15 cellular contexts compared by ENCODE assay signal in the genomic region with DNA sequence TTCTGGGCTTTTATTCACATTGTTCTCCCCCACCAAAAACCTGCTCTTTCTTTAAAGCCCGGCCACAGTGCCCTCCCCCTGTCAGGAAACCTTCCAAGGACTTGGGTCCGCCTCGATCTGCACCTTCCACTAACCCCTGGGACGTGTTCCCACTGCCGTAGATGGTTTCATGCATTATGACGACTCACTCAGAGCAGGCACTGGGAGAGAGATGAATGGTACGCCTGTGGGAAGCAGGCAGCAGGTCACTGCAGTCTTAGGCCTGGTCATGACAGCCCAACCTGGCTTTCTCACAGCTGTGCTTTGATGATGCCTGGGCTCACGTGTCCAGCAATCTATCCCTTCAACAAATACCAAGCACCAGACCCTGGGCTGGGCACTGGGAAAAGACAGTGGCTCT.
DNase-seq lines count a peak whose midpoint lies in the region; TF ChIP-seq lines count a peak whose summit lies in the region.
"Had no signal": no experiment of that assay in that cellular context is flagged by ENCODE, and none has a peak within 500 bp of the region (broad histone marks: within the 10 kb centered on the region; RNA-seq: fewer than 3 reads in every experiment).

No MANE protein-coding gene starts in this region.

- H3K4me3 ChIP-seq in breast epithelium, result no peak overlapping the region
- H3K4me3 ChIP-seq in HEK293 (ENCODE audit: low read depth, low read length), result no peak overlapping the region
- no peak overlapping the region for H3K4me3 ChIP-seq in fibroblast of mammary gland (ENCODE audit: control insufficient read depth, low read depth, low read length)
- H3K4me3 ChIP-seq in lower leg skin (ENCODE audit: low read depth, poor library complexity, severe bottlenecking), result no peak overlapping the region
- H3K4me3 ChIP-seq: GM23338 had no signal

- H3K36me3 ChIP-seq in breast epithelium (no peaks in the 10 kb centered on the region), HEK293 (ENCODE audit: control insufficient read depth in 2 of 2, insufficient read depth in 1 of 2, low read length in 2 of 2) (peaks cover 0 to 9% of the 10 kb centered on the region in 2 experiments; a peak in 1 of 3 replicates)

- H3K9me3 Mint-ChIP-seq in MCF 10A (ENCODE audit: unreplicated experiment) (no peaks in the 10 kb centered on the region), type B pancreatic cell (no peaks in the 10 kb centered on the region)
- H3K9me3 Mint-ChIP-seq: GM23338 had no signal

- CTCF ChIA-PET in MCF 10A (lab: Yijun Ruan, JAX) (no interaction called here), HEK293 (lab: Yijun Ruan, JAX) (interaction anchor here (1.0 to 1.6 kb wide), 2 partner anchors 216 to 256 kb away, joined by 3 to 6 read pairs; no protein-coding TSS in a partner anchor)

- WGBS in lower leg skin, 2 donors, result 77 to 83% methylated on average over 8 of the region's 8 CpGs

- H3K4me1 Mint-ChIP-seq in MCF 10A (ENCODE audit: insufficient read depth, unreplicated experiment) (no peaks in the 10 kb centered on the region), type B pancreatic cell (ENCODE audit: unreplicated experiment) (peaks cover 13% of the 10 kb centered on the region)

- H3K4me1 ChIP-seq in breast epithelium (peaks cover 0 to 11% of the 10 kb centered on the region in 2 donors), HEK293 (ENCODE audit: control insufficient read depth, insufficient read depth, low read length) (no peaks in the 10 kb centered on the region)

- peak overlapping the region; percentile 24 for H3K27ac Mint-ChIP-seq in MCF 10A (ENCODE audit: low read depth, unreplicated experiment)
- no peak overlapping the region for H3K27ac Mint-ChIP-seq in type B pancreatic cell
- H3K27ac Mint-ChIP-seq: B cell; CD4-positive, alpha-beta T cell; GM23338 had no signal

- H3K36me3 Mint-ChIP-seq in MCF 10A (ENCODE audit: insufficient read depth, unreplicated experiment) (peaks cover 6% of the 10 kb centered on the region), type B pancreatic cell (peaks cover 7% of the 10 kb centered on the region)

- TF ChIP-seq POLR2A in breast epithelium (IDR thresholded peaks at IDR 0.05) (no peak), lower leg skin (IDR thresholded peaks at IDR 0.05) (no peak)

- H3K27ac ChIP-seq in breast epithelium, result no peak overlapping the region
- H3K27ac ChIP-seq in HEK293 (ENCODE audit: extremely low read depth, low read depth, low read length), result no peak overlapping the region
- H3K27ac ChIP-seq in caudate nucleus (ENCODE audit: low read depth, low read length), result no peak overlapping the region

- no peak overlapping the region for H3K4me3 Mint-ChIP-seq in MCF 10A (ENCODE audit: unreplicated experiment)
- H3K4me3 Mint-ChIP-seq in type B pancreatic cell, result no peak overlapping the region
- H3K4me3 Mint-ChIP-seq: B cell; CD4-positive, alpha-beta T cell; GM23338 had no signal

- intact Hi-C loops in MCF 10A (cut with micrococcal nuclease), result loop anchor here (1.0 to 5.0 kb wide), 2 partner anchors 108 to 214 kb away; no protein-coding TSS in a partner anchor
- intact Hi-C loops in breast epithelium (cut with DNase I; ENCODE audit: low total_unique reads), result loop anchor here (10.0 kb wide), 1 partner anchor 276 kb away; no protein-coding TSS in a partner anchor
- intact Hi-C loops in lower leg skin (cut with DNase I; ENCODE audit: low total_unique reads), result no loop called here

- H3K9me3 ChIP-seq in breast epithelium (peaks cover 0 to 4% of the 10 kb centered on the region in 2 donors), HEK293 (ENCODE audit: control insufficient read depth, insufficient read depth, low read depth, low read length) (no peaks in the 10 kb centered on the region)

- POLR2A ChIA-PET in MCF 10A (lab: Yijun Ruan, JAX) (no interaction called here), HEK293 (lab: Yijun Ruan, JAX) (no interaction called here)

- DNase-seq in MCF 10A (ENCODE audit: unreplicated experiment) (no peak), breast epithelium (ENCODE audit: low spot score in 2 of 2) (no peak), fibroblast of mammary gland (ENCODE audit: low read depth) (peak; percentile 4), type B pancreatic cell (ENCODE audit: extremely low spot score, unreplicated experiment) (peak; percentile 54), caudate nucleus (lab: John Stamatoyannopoulos, UW) (no peak), lower leg skin (ENCODE audit: low spot score in 2 of 2) (no peak)
- DNase-seq: C1 segment of cervical spinal cord; CD4-positive, alpha-beta T cell; DMS153; DMS79 treated with DMSO at 0.1 percent for 48 hours; EL; H7 had no signal

- TF ChIP-seq CTCF in MCF 10A (IDR thresholded peaks at IDR 0.05; ENCODE audit: unreplicated experiment), result no peak
- TF ChIP-seq CTCF in breast epithelium (IDR thresholded peaks at IDR 0.05), result no peak
- TF ChIP-seq CTCF in HEK293 (tag by site-specific recombination; IDR thresholded peaks at IDR 0.05), result no peak
- no peak for TF ChIP-seq CTCF in fibroblast of mammary gland (conservative IDR thresholded peaks at IDR 0.05; ENCODE audit: control insufficient read depth, insufficient read depth, low read depth, low read length)
- TF ChIP-seq CTCF in type B pancreatic cell (conservative IDR thresholded peaks at IDR 0.05), result no peak
- no peak for TF ChIP-seq CTCF in lower leg skin (IDR thresholded peaks at IDR 0.05)

- no peaks in the 10 kb centered on the region for H3K27me3 ChIP-seq in breast epithelium

- H3K27me3 Mint-ChIP-seq in MCF 10A (ENCODE audit: insufficient read depth, unreplicated experiment), result no peaks in the 10 kb centered on the region
- peaks cover 17% of the 10 kb centered on the region for H3K27me3 Mint-ChIP-seq in type B pancreatic cell

- no TSS peak for BruUV-seq in MCF 10A (replicated peaks; lab: Mats Ljungman, UMichigan)

TF ChIP-seq in HEK293, 187 proteins besides CTCF, POLR2A, EP300 and RAD21:
- TF ChIP-seq, protein P1, sequence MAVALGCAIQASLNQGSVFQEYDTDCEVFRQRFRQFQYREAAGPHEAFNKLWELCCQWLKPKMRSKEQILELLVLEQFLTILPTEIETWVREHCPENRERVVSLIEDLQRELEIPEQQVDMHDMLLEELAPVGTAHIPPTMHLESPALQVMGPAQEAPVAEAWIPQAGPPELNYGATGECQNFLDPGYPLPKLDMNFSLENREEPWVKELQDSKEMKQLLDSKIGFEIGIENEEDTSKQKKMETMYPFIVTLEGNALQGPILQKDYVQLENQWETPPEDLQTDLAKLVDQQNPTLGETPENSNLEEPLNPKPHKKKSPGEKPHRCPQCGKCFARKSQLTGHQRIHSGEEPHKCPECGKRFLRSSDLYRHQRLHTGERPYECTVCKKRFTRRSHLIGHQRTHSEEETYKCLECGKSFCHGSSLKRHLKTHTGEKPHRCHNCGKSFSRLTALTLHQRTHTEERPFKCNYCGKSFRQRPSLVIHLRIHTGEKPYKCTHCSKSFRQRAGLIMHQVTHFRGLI (tag by site-specific recombination; IDR thresholded peaks at IDR 0.05), result 0 out of 2 replicates have a peak, but pooled peaks have one; percentile 29
- TF ChIP-seq ZNF19 (tag by site-specific recombination; IDR thresholded peaks at IDR 0.05; ENCODE audit: low read depth), result no peak

Comparison
In these comparisons a context has a peak if more than half of its experiments do, and no peak if none do; other contexts are left out.
1. DNase-seq: peak in fibroblast of mammary gland (single experiment) and type B pancreatic cell (single experiment); none in MCF 10A (single experiment), breast epithelium (0 of 2), caudate nucleus (0 of 61) and lower leg skin (0 of 2).